In genomic region chr9:96449844-96450612, GRCh38 we compare ENCODE assay signal across 8 cellular contexts. TPM values are rescaled to one million over a fixed set of nuclear protein-coding genes. Genes with fewer than 3 reads are reported as not detected.
DNase-seq lines count a peak whose midpoint lies in the region; ATAC-seq and TF ChIP-seq lines count a peak whose summit lies in the region.

TSS of gene HABP4 (plus strand) at chr9:96450169. CDS start at chr9:96450280, 111 bp downstream.

- H3K27ac ChIP-seq in MM.1S (ENCODE audit: low read length) (no peak within 1 kb of the TSS), foreskin keratinocyte (peak within 1 kb of the TSS; percentile 46), neuronal stem cell (replicated peaks; ENCODE audit: low read length) (peak within 1 kb of the TSS; percentile 44), subcutaneous abdominal adipose tissue (ENCODE audit: low read depth, low read length) (peak within 1 kb of the TSS; percentile 18)

- H3K4ac ChIP-seq in neuronal stem cell (ENCODE audit: low read length) = no peak within 1 kb of the TSS

- in situ Hi-C loops in G401 (cut with HindIII; ENCODE audit: low sequenced_read_pairs) = no loop called here

- H3F3A ChIP-seq in MM.1S (ENCODE audit: insufficient read depth, low read length) = no peaks in the 10 kb centered on the region

- peak within 1 kb of the TSS; percentile 87 for H3K18ac ChIP-seq in neuronal stem cell (ENCODE audit: low read length)

- H3K14ac ChIP-seq in neuronal stem cell (ENCODE audit: low read length) = peak within 1 kb of the TSS; percentile 99

- WGBS in neuronal stem cell (ENCODE audit: extremely low coverage in 2 of 2, insufficient read length in 2 of 2, insufficient replicate concordance in 1 of 2), 2 donors = no CpG with 5 or more reads among the region's 108 CpGs

- H2AK5ac ChIP-seq in neuronal stem cell (ENCODE audit: low read depth, low read length) = peak within 1 kb of the TSS; percentile 28

- TF ChIP-seq CTCF in MM.1S (IDR thresholded peaks at IDR 0.05; ENCODE audit: low read length) (no peak), foreskin keratinocyte (conservative IDR thresholded peaks at IDR 0.05) (peak; percentile 32)

- peak within 1 kb of the TSS; percentile 87 for H3K23ac ChIP-seq in neuronal stem cell (ENCODE audit: low read depth, low read length, poor library complexity)

- H2BK5ac ChIP-seq in neuronal stem cell (ENCODE audit: low read length) = no peak within 1 kb of the TSS

- H3K79me1 ChIP-seq in neuronal stem cell (ENCODE audit: low read depth, low read length) = peaks cover 3% of the 10 kb centered on the region

- H3K9ac ChIP-seq in MM.1S (ENCODE audit: low read length) (peak within 1 kb of the TSS; percentile 27; the same call in 1 of the 2 replicates), neuronal stem cell (ENCODE audit: low read depth, low read length, poor library complexity) (peak within 1 kb of the TSS; percentile 92), subcutaneous abdominal adipose tissue (ENCODE audit: low read length in 5 of 5) (peak within 1 kb of the TSS; percentile 56 to 82 (median 70))

- H3K4me3 ChIP-seq in MM.1S (ENCODE audit: low read length) = peak within 1 kb of the TSS; percentile 72
- peak within 1 kb of the TSS; percentile 71 to 99 for H3K4me3 ChIP-seq in neuronal stem cell (ENCODE audit: low read length in 2 of 2)
- H3K4me3 ChIP-seq in subcutaneous abdominal adipose tissue (ENCODE audit: low read depth in 1 of 5, low read length in 5 of 5) = peak within 1 kb of the TSS; percentile 74 to 93 (median 83)

- H3K27me3 ChIP-seq in MM.1S (replicated peaks; ENCODE audit: insufficient read depth, low read length) (0 out of 2 replicates have a peak, but pooled peaks cover 3% of the 10 kb centered on the region), foreskin keratinocyte (no peaks in the 10 kb centered on the region), neuronal stem cell (ENCODE audit: control insufficient read depth in 3 of 3, insufficient read depth in 3 of 3, low read depth in 1 of 3, low read length in 3 of 3) (no peaks in the 10 kb centered on the region), subcutaneous abdominal adipose tissue (ENCODE audit: control insufficient read depth in 5 of 5, insufficient read depth in 4 of 5, low read length in 5 of 5) (no peaks in the 10 kb centered on the region)

- H3K36me3 ChIP-seq in MM.1S (replicated peaks; ENCODE audit: insufficient read depth, low read length) = no peaks in the 10 kb centered on the region
- H3K36me3 ChIP-seq in neuronal stem cell (replicated peaks in 1 of 2; ENCODE audit: control insufficient read depth in 2 of 2, insufficient read depth in 2 of 2, low read length in 2 of 2) = no peaks in the 10 kb centered on the region
- no peaks in the 10 kb centered on the region for H3K36me3 ChIP-seq in subcutaneous abdominal adipose tissue (ENCODE audit: control insufficient read depth in 5 of 5, insufficient read depth in 5 of 5, low read length in 5 of 5)

- H2AFZ ChIP-seq in MM.1S (ENCODE audit: low read length) (peak within 1 kb of the TSS; percentile 80), neuronal stem cell (ENCODE audit: low read length) (peak within 1 kb of the TSS; percentile 99)

- H3K79me2 ChIP-seq in MM.1S (ENCODE audit: low read length) = no peaks in the 10 kb centered on the region

- no peak within 1 kb of the TSS for H2BK12ac ChIP-seq in neuronal stem cell (ENCODE audit: low read length)

- H4K8ac ChIP-seq in neuronal stem cell (ENCODE audit: low read depth, low read length) = no peak within 1 kb of the TSS

- peak; percentile 96 for DNase-seq in G401 (ENCODE audit: low spot score)
- peak; percentile 96 for DNase-seq in HCEC 1CT
- peak; percentile 95 for DNase-seq in MM.1S
- peak; percentile 63 for DNase-seq in SHP77 treated with DMSO at 0.1 percent for 48 hours (lab: John Stamatoyannopoulos, UW)
- peak; percentile 95 for DNase-seq in activated gamma-delta T cell treated with Interleukin-2 at 50 U/mL for 16 hours
- peak; percentile 61 to 74 for DNase-seq in foreskin keratinocyte
- peak; percentile 94 for DNase-seq in neuronal stem cell (ENCODE audit: low spot score)

- H3K9me3 ChIP-seq in MM.1S (replicated peaks; ENCODE audit: insufficient read depth, low read length) (no peaks in the 10 kb centered on the region), neuronal stem cell (replicated peaks in 1 of 2; ENCODE audit: control insufficient read depth in 2 of 2, insufficient read depth in 1 of 2, low read depth in 1 of 2, low read length in 2 of 2) (no peaks in the 10 kb centered on the region), subcutaneous abdominal adipose tissue (ENCODE audit: control insufficient read depth in 5 of 5, low read length in 5 of 5) (no peaks in the 10 kb centered on the region)

- peak within 1 kb of the TSS; percentile 62 for H2BK15ac ChIP-seq in neuronal stem cell (ENCODE audit: low read length)

- H3K9me2 ChIP-seq in MM.1S (replicated peaks; ENCODE audit: insufficient read depth, low read length) = no peaks in the 10 kb centered on the region

- ATAC-seq in foreskin keratinocyte = peak; percentile 95

- H4K91ac ChIP-seq in neuronal stem cell (ENCODE audit: low read depth, low read length, poor library complexity) = no peak within 1 kb of the TSS

- peak within 1 kb of the TSS; percentile 35 for H2BK120ac ChIP-seq in neuronal stem cell (ENCODE audit: low read depth, low read length)

- H3K4me2 ChIP-seq in MM.1S (ENCODE audit: low read depth, low read length) (peak within 1 kb of the TSS; percentile 93), neuronal stem cell (ENCODE audit: insufficient read depth, low read length, poor library complexity, severe bottlenecking) (peak within 1 kb of the TSS; percentile 94)

- no peaks in the 10 kb centered on the region for H4K20me1 ChIP-seq in MM.1S (ENCODE audit: insufficient read depth, low read length)

- no peaks in the 10 kb centered on the region for H3K4me1 ChIP-seq in MM.1S (ENCODE audit: low read length)
- no peaks in the 10 kb centered on the region for H3K4me1 ChIP-seq in foreskin keratinocyte
- peaks cover 3 to 8% of the 10 kb centered on the region in 2 donors for H3K4me1 ChIP-seq in neuronal stem cell (ENCODE audit: control insufficient read depth in 2 of 2, insufficient read depth in 1 of 2, low read depth in 1 of 2, low read length in 2 of 2)
- peaks cover 0 to 18% (median 17%) of the 10 kb centered on the region in 5 donors for H3K4me1 ChIP-seq in subcutaneous abdominal adipose tissue (ENCODE audit: control insufficient read depth in 5 of 5, insufficient read depth in 5 of 5, low read length in 5 of 5)

RNA-seq across cellular contexts. Expression of gene HABP4, which starts in this region (rescaled TPM):
- total RNA-seq in G401 (2014; rRNA removed; shearing (Covaris generic)) = 66.0 and 78.9 TPM in 2 replicates
- 5.6 and 6.3 TPM in 2 replicates for total RNA-seq in foreskin keratinocyte
- 6.2 and 6.4 TPM in 2 replicates for polyA plus RNA-seq in foreskin keratinocyte
- 21.5 TPM for polyA plus RNA-seq in neuronal stem cell (2013, experiment 1 of 2)
- 21.1 TPM for polyA plus RNA-seq in neuronal stem cell (2013, experiment 2 of 2)

Comparison
In these comparisons a context has a peak if more than half of its experiments do, and no peak if none do; other contexts are left out.
1. H3K9ac ChIP-seq: peak in every context shown above with its lines; median percentile 92 in neuronal stem cell; 70 in subcutaneous abdominal adipose tissue; 27 in MM.1S.